19 cellular contexts compared by ENCODE assay signal in the genomic region with DNA sequence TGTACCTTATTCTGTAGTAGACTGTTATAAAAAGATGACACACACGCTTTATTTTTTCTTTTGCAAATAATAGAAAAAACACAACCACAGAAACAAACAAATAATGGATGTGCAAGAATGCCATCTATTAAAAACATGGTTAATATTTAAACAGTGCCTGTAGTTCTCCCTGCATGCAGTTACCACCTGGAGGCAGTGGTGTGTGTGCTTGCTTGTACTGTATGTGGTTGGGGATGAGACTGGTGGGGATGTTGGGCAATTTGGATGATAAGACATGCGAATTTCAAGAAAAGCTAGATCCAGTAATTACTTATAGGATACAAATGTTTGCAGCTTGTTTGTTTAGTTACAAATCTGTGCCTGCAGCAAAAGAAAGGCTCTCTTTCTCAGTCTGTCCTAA. TPM values are rescaled to one million over a fixed set of nuclear protein-coding genes. Genes with fewer than 3 reads are reported as not detected.
DNase-seq lines count a peak whose midpoint lies in the region; ATAC-seq and TF ChIP-seq lines count a peak whose summit lies in the region.
"Had no signal": no experiment of that assay in that cellular context is flagged by ENCODE, and none has a peak within 500 bp of the region (broad histone marks: within the 10 kb centered on the region; RNA-seq: fewer than 3 reads in every experiment).

No MANE protein-coding gene starts in this region.

- no peak for ATAC-seq in HG02759 (IDR thresholded peaks at IDR 0.05; ENCODE audit: unreplicated experiment)
- ATAC-seq: activated CD8-positive, alpha-beta T cell treated with anti-CD3 and anti-CD28 coated beads for 36 hours had no signal

- TF ChIP-seq POLR2A in thyroid gland (IDR thresholded peaks at IDR 0.05), result no peak

- intact Hi-C loops in thyroid gland (cut with DNase I), result no loop called here

- peak overlapping the region in 4 of 5 experiments; percentile 4 to 84 (median 34) for H3K27ac Mint-ChIP-seq in brain
- H3K27ac Mint-ChIP-seq: activated CD8-positive, alpha-beta T cell treated with anti-CD3 and anti-CD28 coated beads for 36 hours; activated T-helper 1 cell treated with anti-CD3 and anti-CD28 coated beads, Interleukin-12 subunit alpha, Interleukin-12 subunit beta, Interleukin-2, Interleukin-4 antibody, amounts not matched to agents 30 ng/mL and 10 ng/mL and 1 ng/mL, durations not matched to agents 14 hours and 24 hours and 36 hours; stimulated activated naive CD8-positive, alpha-beta T cell treated with anti-CD3 and anti-CD28 coated beads, Interleukin-15, Interleukin-2, amounts not matched to agents 100 ng/mL and 50 ng/mL, for 24 hours had no signal

- H3K9me3 ChIP-seq in thyroid gland, result no peaks in the 10 kb centered on the region
- H3K9me3 ChIP-seq: vagina had no signal

- H3K27ac ChIP-seq in thyroid gland, result no peak overlapping the region
- H3K27ac ChIP-seq: SK-N-MC, vagina had no signal

- TF ChIP-seq CTCF in brain (conservative IDR thresholded peaks at IDR 0.05) (no peak), thyroid gland (IDR thresholded peaks at IDR 0.05) (no peak)

- no peaks in the 10 kb centered on the region for H3K4me1 ChIP-seq in thyroid gland

- WGBS in thyroid gland, 2 donors, result 43 to 60% methylated on average over 2 of the region's 2 CpGs

- peak; percentile 36 for DNase-seq in NCI-H748 (lab: John Stamatoyannopoulos, UW; ENCODE audit: unreplicated experiment)
- no peak for DNase-seq in NCI-H748 treated with DMSO at 0.1 percent for 48 hours (lab: John Stamatoyannopoulos, UW)
- peak; percentile 30 for DNase-seq in HCEC 1CT
- DNase-seq in occipital lobe (lab: John Stamatoyannopoulos, UW), result peak; percentile 2
- no peak for DNase-seq in activated T-cell treated with anti-CD3 and anti-CD28 coated beads for 4 hours
- DNase-seq in thyroid gland, result no peak
- DNase-seq: AML-193, cerebellar nuclear complex, NCI-H2227 treated with DMSO at 0.1 percent for 48 hours had no signal

- peaks cover 0 to 12% (median 0%) of the 10 kb centered on the region in 5 experiments for H3K9me3 Mint-ChIP-seq in brain
- H3K9me3 Mint-ChIP-seq: activated CD8-positive, alpha-beta T cell treated with anti-CD3 and anti-CD28 coated beads for 36 hours; activated T-helper 1 cell treated with anti-CD3 and anti-CD28 coated beads, Interleukin-12 subunit alpha, Interleukin-12 subunit beta, Interleukin-2, Interleukin-4 antibody, amounts not matched to agents 30 ng/mL and 10 ng/mL and 1 ng/mL, durations not matched to agents 14 hours and 24 hours and 36 hours; neural crest cell; stimulated activated naive CD8-positive, alpha-beta T cell treated with anti-CD3 and anti-CD28 coated beads, Interleukin-15, Interleukin-2, amounts not matched to agents 100 ng/mL and 50 ng/mL, for 24 hours had no signal

- no peaks in the 10 kb centered on the region for H3K36me3 ChIP-seq in thyroid gland
- H3K36me3 ChIP-seq: vagina had no signal

- H3K27me3 ChIP-seq in thyroid gland, result no peaks in the 10 kb centered on the region
- H3K27me3 ChIP-seq: vagina had no signal

- H3K4me3 ChIP-seq in thyroid gland (replicated peaks in 1 of 3), result no peak overlapping the region
- H3K4me3 ChIP-seq: SK-N-MC, vagina had no signal

- H3K4me3 Mint-ChIP-seq in brain, result peak overlapping the region; percentile 49 to 93 (median 67)
- H3K4me3 Mint-ChIP-seq: activated CD8-positive, alpha-beta T cell treated with anti-CD3 and anti-CD28 coated beads for 36 hours; activated T-helper 1 cell treated with anti-CD3 and anti-CD28 coated beads, Interleukin-12 subunit alpha, Interleukin-12 subunit beta, Interleukin-2, Interleukin-4 antibody, amounts not matched to agents 30 ng/mL and 10 ng/mL and 1 ng/mL, durations not matched to agents 14 hours and 24 hours and 36 hours; stimulated activated naive CD8-positive, alpha-beta T cell treated with anti-CD3 and anti-CD28 coated beads, Interleukin-15, Interleukin-2, amounts not matched to agents 100 ng/mL and 50 ng/mL, for 24 hours had no signal

- H3K36me3 Mint-ChIP-seq in brain, result no peaks in the 10 kb centered on the region

- H3K27me3 Mint-ChIP-seq in brain, result peaks cover 24% of the 10 kb centered on the region

- H3K4me1 Mint-ChIP-seq in brain, result peaks cover 32% of the 10 kb centered on the region

RNA-seq across cellular contexts. Expression of a gene that starts 3.6 kb away (rescaled TPM):
- polyA plus RNA-seq in brain (ENCODE audit: insufficient read depth, low read depth, low replicate concordance), result 2.1 TPM
- total RNA-seq in occipital lobe, result 29.8 TPM
- total RNA-seq in thyroid gland, result not detected
- total RNA-seq: activated CD8-positive, alpha-beta T cell treated with anti-CD3 and anti-CD28 coated beads for 36 hours; activated T-helper 1 cell treated with anti-CD3 and anti-CD28 coated beads, Interleukin-12 subunit alpha, Interleukin-12 subunit beta, Interleukin-2, Interleukin-4 antibody, amounts not matched to agents 30 ng/mL and 10 ng/mL and 1 ng/mL, durations not matched to agents 14 hours and 24 hours and 36 hours; Daoy; renal cortical epithelial cell; vagina had no signal

Comparison
In these comparisons a context has a peak if more than half of its experiments do, and no peak if none do; other contexts are left out.
1. DNase-seq: peak in NCI-H748 (single experiment), HCEC 1CT (single experiment) and occipital lobe (single experiment); none in NCI-H748 treated with DMSO at 0.1 percent for 48 hours (single experiment), activated T-cell treated with anti-CD3 and anti-CD28 coated beads for 4 hours (single experiment) and thyroid gland (0 of 2).
2. RNA of a gene that starts 3.6 kb away (total RNA-seq): 29.8 TPM in occipital lobe (single experiment); not detected in thyroid gland; every median in the first group is over 10 times any median in the second.